In genomic region chr1:24045766-24046165, GRCh38 we compare ENCODE assay signal across 15 cellular contexts.
DNase-seq lines count a peak whose midpoint lies in the region; ATAC-seq and TF ChIP-seq lines count a peak whose summit lies in the region.
"Had no signal": no experiment of that assay in that cellular context is flagged by ENCODE, and none has a peak within 500 bp of the region (broad histone marks: within the 10 kb centered on the region; RNA-seq: fewer than 3 reads in every experiment).

No MANE protein-coding gene starts in this region.

- no peak overlapping the region for H4K5ac ChIP-seq in IMR-90 (ENCODE audit: low read depth, low read length)

- H4K8ac ChIP-seq in IMR-90 (ENCODE audit: low read depth in 2 of 2, low read length in 2 of 2): no peak overlapping the region

- H3K23ac ChIP-seq in IMR-90 (ENCODE audit: low read depth, low read length): no peak overlapping the region

- no peak overlapping the region for H2BK20ac ChIP-seq in IMR-90 (ENCODE audit: low read depth, low read length)

- intact Hi-C loops in IMR-90 (cut with micrococcal nuclease) (no loop called here), left colon (cut with DNase I, micrococcal nuclease) (no loop called here)

- H2AK5ac ChIP-seq in IMR-90 (ENCODE audit: low read depth, low read length): no peak overlapping the region

- no peak overlapping the region for H2AK9ac ChIP-seq in IMR-90 (replicated peaks; ENCODE audit: low read depth, low read length, poor library complexity)

- H3K4me1 ChIP-seq in IMR-90 (ENCODE audit: control insufficient read depth, insufficient read depth, low read length): peaks cover 5% of the 10 kb centered on the region
- H3K4me1 ChIP-seq in stomach smooth muscle (ENCODE audit: control insufficient read depth, insufficient read depth, low read length): peaks cover 18% of the 10 kb centered on the region

- CTCF ChIA-PET in IMR-90 (lab: Yijun Ruan, JAX): interaction anchor here (0.7 to 1.5 kb wide), 2 partner anchors 18 to 347 kb away, joined by 3 to 4 read pairs; no protein-coding TSS in a partner anchor

- no peak overlapping the region for H4K91ac ChIP-seq in IMR-90 (ENCODE audit: insufficient read depth, low read depth, low read length)

- TF ChIP-seq RAD21 in IMR-90 (IDR thresholded peaks at IDR 0.05; ENCODE audit: low read length): no peak

- H3K9ac ChIP-seq in IMR-90 (ENCODE audit: low read depth, low read length) (no peak overlapping the region), stomach smooth muscle (ENCODE audit: low read length in 2 of 2) (no peak overlapping the region)

- no peaks in the 10 kb centered on the region for H3K79me1 ChIP-seq in IMR-90 (ENCODE audit: low read depth in 1 of 2, low read length in 2 of 2)

- H3K4me3 ChIP-seq in IMR-90 (ENCODE audit: insufficient read depth, low read depth, low read length): no peak overlapping the region
- no peak overlapping the region for H3K4me3 ChIP-seq in stomach smooth muscle (ENCODE audit: low read length in 2 of 2)

- no peaks in the 10 kb centered on the region for H3K9me3 Mint-ChIP-seq in stimulated activated effector memory CD8-positive, alpha-beta T cell treated with anti-CD3 and anti-CD28 coated beads, Interleukin-12 subunit alpha, Interleukin-12 subunit beta, amount 100 ng/mL, for 72 hours
- H3K9me3 Mint-ChIP-seq: CD8-positive, alpha-beta T cell; T-cell had no signal

- H3K36me3 Mint-ChIP-seq in stimulated activated effector memory CD8-positive, alpha-beta T cell treated with anti-CD3 and anti-CD28 coated beads, Interleukin-12 subunit alpha, Interleukin-12 subunit beta, amount 100 ng/mL, for 72 hours: no peaks in the 10 kb centered on the region
- H3K36me3 Mint-ChIP-seq: activated naive CD8-positive, alpha-beta T cell; CD8-positive, alpha-beta T cell; T-cell had no signal

- H3K4me2 ChIP-seq in IMR-90 (ENCODE audit: low read depth, low read length): no peak overlapping the region

- no peak for TF ChIP-seq POLR2A in IMR-90 (IDR thresholded peaks at IDR 0.05; ENCODE audit: low read depth, low read length)

- H2BK120ac ChIP-seq in IMR-90 (ENCODE audit: low read depth, low read length): no peak overlapping the region

- H3K9me1 ChIP-seq in IMR-90 (ENCODE audit: insufficient read depth, low read length): peaks cover 4% of the 10 kb centered on the region; the same call in 1 of the 2 replicates

- H3K4ac ChIP-seq in IMR-90 (ENCODE audit: low read depth, low read length): no peak overlapping the region

- in situ Hi-C loops in IMR-90 (cut with MboI; ENCODE audit: low sequenced_read_pairs): no loop called here

- POLR2A ChIA-PET in IMR-90 (lab: Charles Lee; ENCODE audit: unreplicated experiment): no interaction called here

- no peak overlapping the region for H2BK15ac ChIP-seq in IMR-90 (ENCODE audit: low read depth, low read length)

- no peak overlapping the region for H2BK5ac ChIP-seq in IMR-90 (ENCODE audit: low read depth, low read length, poor library complexity, severe bottlenecking)

- no peaks in the 10 kb centered on the region for H3K27me3 ChIP-seq in IMR-90 (ENCODE audit: control insufficient read depth, insufficient read depth, low read length)
- H3K27me3 ChIP-seq in stomach smooth muscle (ENCODE audit: control insufficient read depth in 1 of 2, insufficient read depth in 2 of 2, low read length in 2 of 2): no peaks in the 10 kb centered on the region

- ATAC-seq in IMR-90 (ENCODE audit: low read depth) (peak; percentile 26), left colon (peak; percentile 23), GM18870 (IDR thresholded peaks at IDR 0.05; ENCODE audit: unreplicated experiment) (no peak)
- ATAC-seq in stimulated activated effector memory CD8-positive, alpha-beta T cell treated with anti-CD3 and anti-CD28 coated beads, Interleukin-12 subunit alpha, Interleukin-12 subunit beta, amount 100 ng/mL, for 72 hours: no peak
- ATAC-seq: CD8-positive, alpha-beta T cell; T-cell had no signal

- DNase-seq in IMR-90 (no peak), amniotic epithelial cell (ENCODE audit: low read depth) (peak; percentile 62), left colon (no peak), LoVo (ENCODE audit: low spot score) (no peak), GM20000 (ENCODE audit: low spot score) (no peak)
- no peak for DNase-seq in stimulated activated effector memory CD8-positive, alpha-beta T cell treated with anti-CD3 and anti-CD28 coated beads, Interleukin-12 subunit alpha, Interleukin-12 subunit beta, amount 100 ng/mL, for 72 hours (ENCODE audit: low spot score in 2 of 2)
- DNase-seq: activated CD4-positive, alpha-beta T cell treated with anti-CD3 and anti-CD28 coated beads for 1 hour; activated T-cell treated with anti-CD3 and anti-CD28 coated beads for 4 hours; CD8-positive, alpha-beta T cell; cortex of kidney; NCI-H2171; T-cell had no signal

- H3K56ac ChIP-seq in IMR-90 (ENCODE audit: extremely low read depth, insufficient read depth, low read length): no peak overlapping the region; the same call in 1 of the 2 replicates

- H3K4me3 Mint-ChIP-seq in stimulated activated effector memory CD8-positive, alpha-beta T cell treated with anti-CD3 and anti-CD28 coated beads, Interleukin-12 subunit alpha, Interleukin-12 subunit beta, amount 100 ng/mL, for 72 hours: no peak overlapping the region
- H3K4me3 Mint-ChIP-seq: activated naive CD8-positive, alpha-beta T cell; CD8-positive, alpha-beta T cell; T-cell had no signal

- no peaks in the 10 kb centered on the region for H3K4me1 Mint-ChIP-seq in stimulated activated effector memory CD8-positive, alpha-beta T cell treated with anti-CD3 and anti-CD28 coated beads, Interleukin-12 subunit alpha, Interleukin-12 subunit beta, amount 100 ng/mL, for 72 hours
- H3K4me1 Mint-ChIP-seq: T-cell had no signal

- peaks cover 20% of the 10 kb centered on the region for H4K20me1 ChIP-seq in IMR-90 (ENCODE audit: insufficient read depth, low read length)

- no peak overlapping the region for H3K14ac ChIP-seq in IMR-90 (replicated peaks; ENCODE audit: low read depth, low read length)

- no TSS peak for BruUV-seq in IMR-90 (replicated peaks; lab: Mats Ljungman, UMichigan)

- H3K27ac ChIP-seq in IMR-90 (ENCODE audit: insufficient read depth, low read length): peak overlapping the region; percentile 10; the same call in 1 of the 2 replicates
- peak overlapping the region; percentile 41 for H3K27ac ChIP-seq in stomach smooth muscle (ENCODE audit: low read length)

- no CpG with 5 or more reads among the region's 2 CpGs for WGBS in IMR-90 (ENCODE audit: extremely low coverage in 2 of 2, insufficient read length in 1 of 2), 2 experiments

- H3K36me3 ChIP-seq in IMR-90 (ENCODE audit: control insufficient read depth, insufficient read depth, low read length): no peaks in the 10 kb centered on the region
- H3K36me3 ChIP-seq in stomach smooth muscle (ENCODE audit: control insufficient read depth in 2 of 2, insufficient read depth in 2 of 2, low read length in 2 of 2): no peaks in the 10 kb centered on the region

- dilution Hi-C loops in IMR-90 (cut with HindIII; ENCODE audit: low sequenced_read_pairs, unreplicated experiment): no loop called here

- H3K18ac ChIP-seq in IMR-90 (ENCODE audit: low read depth, low read length): no peak overlapping the region

- no peak overlapping the region for H3K27ac Mint-ChIP-seq in stimulated activated effector memory CD8-positive, alpha-beta T cell treated with anti-CD3 and anti-CD28 coated beads, Interleukin-12 subunit alpha, Interleukin-12 subunit beta, amount 100 ng/mL, for 72 hours
- H3K27ac Mint-ChIP-seq: activated naive CD8-positive, alpha-beta T cell; CD8-positive, alpha-beta T cell; T-cell had no signal

- TF ChIP-seq CTCF in IMR-90 (conservative IDR thresholded peaks at IDR 0.05; ENCODE audit: low read depth, low read length): no peak
- no peak for TF ChIP-seq CTCF in GM20000 (IDR thresholded peaks at IDR 0.05; ENCODE audit: extremely low read depth, missing control alignments)

- H3K9me3 ChIP-seq in IMR-90 (ENCODE audit: control insufficient read depth, insufficient read depth, low read length) (no peaks in the 10 kb centered on the region), stomach smooth muscle (ENCODE audit: control insufficient read depth in 2 of 2, low read length in 2 of 2) (no peaks in the 10 kb centered on the region)

- no peak overlapping the region for H2AFZ ChIP-seq in IMR-90 (replicated peaks; ENCODE audit: low read length, poor library complexity)

TF ChIP-seq in IMR-90, 13 proteins besides CTCF, POLR2A, EP300 and RAD21:
- TF ChIP-seq CHD1 (IDR thresholded peaks at IDR 0.05; ENCODE audit: low read depth, low read length) (no peak), MAFK (IDR thresholded peaks at IDR 0.05; ENCODE audit: low read depth, low read length) (no peak), MAZ (IDR thresholded peaks at IDR 0.05; ENCODE audit: borderline replicate concordance, low read depth, low read length) (no peak), USF2 (IDR thresholded peaks at IDR 0.05; ENCODE audit: low read depth, low read length) (no peak), RFX5 (IDR thresholded peaks at IDR 0.05; ENCODE audit: low read depth, low read length) (no peak), BHLHE40 (IDR thresholded peaks at IDR 0.05; ENCODE audit: low read depth, low read length) (no peak)

Comparison
In these comparisons a context has a peak if more than half of its experiments do, and no peak if none do; other contexts are left out.
1. ATAC-seq: peak in IMR-90 (single experiment) and left colon (single experiment); none in GM18870 (single experiment) and stimulated activated effector memory CD8-positive, alpha-beta T cell treated with anti-CD3 and anti-CD28 coated beads, Interleukin-12 subunit alpha, Interleukin-12 subunit beta, amount 100 ng/mL, for 72 hours (single experiment).